ENCODE assay signal across 39 cellular contexts in the genomic region with DNA sequence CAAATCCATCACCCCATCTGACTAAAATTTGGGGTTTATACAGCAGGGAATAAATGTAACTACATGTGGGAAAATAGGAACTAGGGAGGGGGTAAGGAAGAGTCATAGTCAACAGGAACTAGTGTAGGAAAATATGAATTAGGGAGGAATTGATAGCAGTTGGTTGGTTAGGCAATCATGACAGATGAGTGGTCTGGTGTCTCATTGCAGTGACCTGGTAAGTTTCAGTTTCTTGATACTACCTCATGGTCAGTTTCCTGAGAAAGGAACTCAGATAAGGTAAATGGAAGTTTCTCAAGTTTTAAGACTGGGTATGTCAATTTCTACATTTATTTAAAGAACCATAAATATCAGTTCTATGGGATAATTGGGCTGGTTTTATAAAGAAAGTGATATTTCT.
"Had no signal": no experiment of that assay in that cellular context is flagged by ENCODE, and none has a peak within 500 bp of the region (broad histone marks: within the 10 kb centered on the region; RNA-seq: fewer than 3 reads in every experiment).

No MANE protein-coding gene starts in this region.

- H3K4me3 Mint-ChIP-seq: activated naive CD4-positive, alpha-beta T cell treated with anti-CD3 and anti-CD28 coated beads for 36 hours; activated naive CD4-positive, alpha-beta T cell treated with anti-CD3 and anti-CD28 coated beads, Interleukin-2, amount 10 ng/mL, durations not matched to agents 7 days and 5 days; activated naive CD4-positive, alpha-beta T cell treated with anti-CD3 and anti-CD28 coated beads, Interleukin-2, amount 50 U/mL, for 24 hours; activated naive CD8-positive, alpha-beta T cell; activated naive CD8-positive, alpha-beta T cell treated with anti-CD3 and anti-CD28 coated beads for 36 hours; activated naive CD8-positive, alpha-beta T cell treated with anti-CD3 and anti-CD28 coated beads, Interleukin-2, amount 10 ng/mL, durations not matched to agents 7 days and 5 days; activated naive CD8-positive, alpha-beta T cell treated with anti-CD3 and anti-CD28 coated beads, Interleukin-2, amount 50 U/mL, for 24 hours; activated T-cell treated with anti-CD3 and anti-CD28 coated beads, Interleukin-2, amount 50 U/mL, for 24 hours; activated T-cell treated with anti-CD3 and anti-CD28 coated beads, Interleukin-2, amount 50 U/mL, for 4 hours; activated T-cell treated with anti-CD3 and anti-CD28 coated beads, Interleukin-2, amount 50 U/mL, for 72 hours; activated T-helper 1 cell treated with anti-CD3 and anti-CD28 coated beads, Interleukin-12 subunit alpha, Interleukin-12 subunit beta, Interleukin-2, Interleukin-4 antibody, amounts not matched to agents 30 ng/mL and 10 ng/mL and 1 ng/mL, durations not matched to agents 14 hours and 24 hours and 36 hours; activated T-helper 17 cell treated with anti-CD3 and anti-CD28 coated beads, Interleukin-2, amount 50 U/mL, for 72 hours; brain; central memory CD8-positive, alpha-beta T cell had no signal

- H3K27me3 ChIP-seq: adrenal gland, ascending aorta, body of pancreas, brain microvascular endothelial cell, breast epithelium, cardiac muscle cell had no signal

- FAIRE-seq: astrocyte, bronchial epithelial cell had no signal

- H3K36me3 ChIP-seq: adrenal gland, ascending aorta, brain microvascular endothelial cell, breast epithelium, cardiac muscle cell had no signal

- ATAC-seq: activated naive CD4-positive, alpha-beta T cell treated with anti-CD3 and anti-CD28 coated beads, Interleukin-2, amount 50 U/mL, for 72 hours; activated naive CD8-positive, alpha-beta T cell treated with anti-CD3 and anti-CD28 coated beads, Interleukin-2, amount 50 U/mL, for 24 hours; activated T-cell treated with anti-CD3 and anti-CD28 coated beads, Interleukin-2, amount 50 U/mL, for 4 hours; activated T-cell treated with anti-CD3 and anti-CD28 coated beads, Interleukin-2, amount 50 U/mL, for 72 hours; activated T-helper 17 cell treated with anti-CD3 and anti-CD28 coated beads, Interleukin-2, amount 50 U/mL, for 72 hours; body of pancreas had no signal

- H3K4me1 ChIP-seq: adrenal gland, ascending aorta, body of pancreas, breast epithelium had no signal

- H3K36me3 Mint-ChIP-seq: activated naive CD4-positive, alpha-beta T cell treated with anti-CD3 and anti-CD28 coated beads, Interleukin-2, amount 10 ng/mL, durations not matched to agents 7 days and 5 days; activated naive CD4-positive, alpha-beta T cell treated with anti-CD3 and anti-CD28 coated beads, Interleukin-2, amount 50 U/mL, for 24 hours; activated naive CD8-positive, alpha-beta T cell; activated naive CD8-positive, alpha-beta T cell treated with anti-CD3 and anti-CD28 coated beads, Interleukin-2, amount 10 ng/mL, durations not matched to agents 7 days and 5 days; brain had no signal

- DNase-seq: activated effector memory CD4-positive, alpha-beta T cell treated with anti-CD3 and anti-CD28 coated beads, Interleukin-2, amount 50 U/mL, for 16 hours; activated effector memory CD4-positive, alpha-beta T cell treated with Interleukin-2 at 50 U/mL for 16 hours; activated gamma-delta T cell; activated gamma-delta T cell treated with Interleukin-2 at 50 U/mL for 16 hours; activated naive CD4-positive, alpha-beta T cell; activated naive CD4-positive, alpha-beta T cell treated with anti-CD3 and anti-CD28 coated beads for 36 hours; activated naive CD4-positive, alpha-beta T cell treated with anti-CD3 and anti-CD28 coated beads, Interleukin-2, amount 10 ng/mL, durations not matched to agents 7 days and 5 days; activated naive CD4-positive, alpha-beta T cell treated with anti-CD3 and anti-CD28 coated beads, Interleukin-2, amount 50 U/mL, for 16 hours; activated naive CD4-positive, alpha-beta T cell treated with Interleukin-2 at 50 U/mL for 16 hours; activated naive CD8-positive, alpha-beta T cell treated with anti-CD3 and anti-CD28 coated beads for 36 hours; activated naive CD8-positive, alpha-beta T cell treated with anti-CD3 and anti-CD28 coated beads, Interleukin-2, amount 10 ng/mL, durations not matched to agents 7 days and 5 days; activated naive CD8-positive, alpha-beta T cell treated with anti-CD3 and anti-CD28 coated beads, Interleukin-2, amount 50 U/mL, for 24 hours; activated T-cell treated with anti-CD3 and anti-CD28 coated beads, Interleukin-2, amount 50 U/mL, for 24 hours; activated T-cell treated with anti-CD3 and anti-CD28 coated beads, Interleukin-2, amount 50 U/mL, for 4 hours; activated T-cell treated with anti-CD3 and anti-CD28 coated beads, Interleukin-2, amount 50 U/mL, for 48 hours; activated T-cell treated with anti-CD3 and anti-CD28 coated beads, Interleukin-2, amount 50 U/mL, for 72 hours; adrenal gland; amniotic stem cell; amygdala; anterior cingulate cortex; aorta; body of pancreas; brain microvascular endothelial cell; caudate nucleus; central memory CD4-positive, alpha-beta T cell; cerebellar nuclear complex had no signal

- H3K4me1 Mint-ChIP-seq: activated naive CD4-positive, alpha-beta T cell treated with anti-CD3 and anti-CD28 coated beads, Interleukin-2, amount 10 ng/mL, durations not matched to agents 7 days and 5 days; activated naive CD4-positive, alpha-beta T cell treated with anti-CD3 and anti-CD28 coated beads, Interleukin-2, amount 50 U/mL, for 24 hours; activated naive CD8-positive, alpha-beta T cell treated with anti-CD3 and anti-CD28 coated beads for 36 hours; activated naive CD8-positive, alpha-beta T cell treated with anti-CD3 and anti-CD28 coated beads, Interleukin-2, amount 10 ng/mL, durations not matched to agents 7 days and 5 days; activated naive CD8-positive, alpha-beta T cell treated with anti-CD3 and anti-CD28 coated beads, Interleukin-2, amount 50 U/mL, for 24 hours; activated T-helper 17 cell treated with anti-CD3 and anti-CD28 coated beads, Interleukin-2, amount 50 U/mL, for 72 hours; brain; central memory CD8-positive, alpha-beta T cell had no signal

- H3K27ac Mint-ChIP-seq: activated naive CD4-positive, alpha-beta T cell treated with anti-CD3 and anti-CD28 coated beads for 36 hours; activated naive CD4-positive, alpha-beta T cell treated with anti-CD3 and anti-CD28 coated beads, Interleukin-2, amount 10 ng/mL, durations not matched to agents 7 days and 5 days; activated naive CD4-positive, alpha-beta T cell treated with anti-CD3 and anti-CD28 coated beads, Interleukin-2, amount 50 U/mL, for 24 hours; activated naive CD4-positive, alpha-beta T cell treated with anti-CD3 and anti-CD28 coated beads, Interleukin-2, amount 50 U/mL, for 72 hours; activated naive CD8-positive, alpha-beta T cell; activated naive CD8-positive, alpha-beta T cell treated with anti-CD3 and anti-CD28 coated beads for 36 hours; activated naive CD8-positive, alpha-beta T cell treated with anti-CD3 and anti-CD28 coated beads, Interleukin-2, amount 10 ng/mL, durations not matched to agents 7 days and 5 days; activated naive CD8-positive, alpha-beta T cell treated with anti-CD3 and anti-CD28 coated beads, Interleukin-2, amount 50 U/mL, for 24 hours; activated T-cell treated with anti-CD3 and anti-CD28 coated beads, Interleukin-2, amount 50 U/mL, for 24 hours; activated T-cell treated with anti-CD3 and anti-CD28 coated beads, Interleukin-2, amount 50 U/mL, for 72 hours; activated T-helper 1 cell treated with anti-CD3 and anti-CD28 coated beads, Interleukin-12 subunit alpha, Interleukin-12 subunit beta, Interleukin-2, Interleukin-4 antibody, amounts not matched to agents 30 ng/mL and 10 ng/mL and 1 ng/mL, durations not matched to agents 14 hours and 24 hours and 36 hours; activated T-helper 17 cell treated with anti-CD3 and anti-CD28 coated beads, Interleukin-2, amount 50 U/mL, for 72 hours; activated T-helper 2 cell treated with anti-CD3 and anti-CD28 coated beads, Interferon-gamma antibody, Interleukin-2, Interleukin-4, amounts not matched to agents 10 μg/mL and 5 μg/mL and 100 μg/mL, durations not matched to agents 14 hours and 24 hours and 36 hours; brain had no signal

- H3K27ac ChIP-seq: adrenal gland, ascending aorta, body of pancreas, brain microvascular endothelial cell, breast epithelium, cardiac muscle cell had no signal

- H3K4me3 ChIP-seq: adrenal gland, ascending aorta, body of pancreas, breast epithelium, cardiac muscle cell had no signal

- H3K9me3 ChIP-seq: adrenal gland, ascending aorta had no signal
